Comparison of ENCODE assay signal across 9 cellular contexts in the genomic region with DNA sequence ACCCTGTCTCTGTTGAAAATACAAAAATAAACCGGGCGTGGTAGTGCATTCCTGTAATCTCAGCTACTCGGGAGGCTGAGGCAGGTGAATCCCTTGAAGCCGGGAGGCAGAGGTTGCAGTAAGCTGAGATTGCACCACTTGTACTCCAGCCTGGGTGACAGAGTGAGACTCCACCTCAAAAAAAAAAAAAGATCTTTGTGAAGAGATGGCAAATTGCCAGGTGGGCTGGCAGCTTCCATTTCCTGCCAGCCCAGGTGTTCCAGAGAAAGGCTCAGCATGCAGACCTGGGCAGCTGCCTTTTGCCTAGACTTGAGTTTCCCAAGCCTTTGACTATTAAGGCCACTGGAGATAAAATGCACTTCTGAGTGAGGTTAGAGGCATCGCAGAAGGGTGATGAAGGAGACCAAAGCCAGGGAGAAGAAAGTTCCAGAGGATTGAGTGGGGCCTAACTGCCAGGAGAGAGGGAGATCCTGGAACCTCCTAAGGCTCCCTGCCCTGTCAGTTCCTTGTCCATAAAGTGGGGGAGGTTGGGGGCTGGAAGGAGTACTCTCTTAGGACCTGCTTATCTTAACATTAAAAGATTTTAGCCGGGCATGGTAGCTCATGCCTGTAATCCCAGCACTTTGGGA. TPM values are rescaled to one million over a fixed set of nuclear protein-coding genes. Genes with fewer than 3 reads are reported as not detected.
DNase-seq lines count a peak whose midpoint lies in the region; ATAC-seq lines count a peak whose summit lies in the region.
"Had no signal": no experiment of that assay in that cellular context is flagged by ENCODE, and none has a peak within 500 bp of the region (broad histone marks: within the 10 kb centered on the region; RNA-seq: fewer than 3 reads in every experiment).

No MANE protein-coding gene starts in this region.

- H4K20me1 ChIP-seq in BLaER1: no peaks in the 10 kb centered on the region
- H4K20me1 ChIP-seq in Karpas-422 (ENCODE audit: insufficient read depth, low read depth, low read length): no peaks in the 10 kb centered on the region

- peak overlapping the region in 2 of 3 donors; percentile 21 to 75 for H3K4me3 Mint-ChIP-seq in T-cell

- H3K27ac ChIP-seq in BLaER1: peak overlapping the region; percentile 35; the same call in 1 of the 2 replicates
- H3K27ac ChIP-seq in Karpas-422 (ENCODE audit: low read length): no peak overlapping the region

- H3K9me3 ChIP-seq in BLaER1 (no peaks in the 10 kb centered on the region), Karpas-422 (ENCODE audit: low read length) (no peaks in the 10 kb centered on the region)

- H3K27ac Mint-ChIP-seq in T-cell: peak overlapping the region; percentile 89 to 92

- DNase-seq in Karpas-422: peak; percentile 79
- DNase-seq in T-cell: peak in 25 of 34 experiments; percentile 21 to 57 (median 41)
- DNase-seq in kidney tubule cell (ENCODE audit: low spot score): peak; percentile 83
- DNase-seq in GF-D8 (lab: John Stamatoyannopoulos, UW): no peak
- no peak for DNase-seq in effector CD8-positive, alpha-beta T cell (lab: John Stamatoyannopoulos, UW)
- DNase-seq: foreskin melanocyte had no signal

- H3K27me3 ChIP-seq in BLaER1 (no peaks in the 10 kb centered on the region), Karpas-422 (ENCODE audit: low read length) (no peaks in the 10 kb centered on the region)

- no peaks in the 10 kb centered on the region for H3K36me3 Mint-ChIP-seq in T-cell

- CTCF ChIA-PET in T-cell (lab: Charles Lee): interaction anchor here in 1 of 2 donors (0.5 kb wide), 1 partner anchor 175 kb away, joined by 4 read pairs; no protein-coding TSS in a partner anchor

- no peaks in the 10 kb centered on the region for H3K9me2 ChIP-seq in Karpas-422 (replicated peaks; ENCODE audit: insufficient read depth, low read length)

- POLR2A ChIA-PET in T-cell (lab: Charles Lee): interaction anchor here (0.6 to 1.0 kb wide), 4 partner anchors 10 to 197 kb away, joined by 3 to 10 read pairs (median 4); no protein-coding TSS in a partner anchor

- no peaks in the 10 kb centered on the region for H3K79me2 ChIP-seq in Karpas-422 (ENCODE audit: low read length)

- no peaks in the 10 kb centered on the region for H3K36me3 ChIP-seq in BLaER1
- H3K36me3 ChIP-seq in Karpas-422 (ENCODE audit: insufficient read depth, low read length): no peaks in the 10 kb centered on the region

- H3K9ac ChIP-seq in BLaER1 (no peak overlapping the region), Karpas-422 (ENCODE audit: low read length) (peak overlapping the region; percentile 25; the same call in 1 of the 2 replicates)

- peaks cover 47 to 55% (median 53%) of the 10 kb centered on the region in 3 donors for H3K4me1 Mint-ChIP-seq in T-cell

- no peaks in the 10 kb centered on the region for H3K9me3 Mint-ChIP-seq in T-cell

- no peaks in the 10 kb centered on the region for H3K27me3 Mint-ChIP-seq in T-cell

- H3K4me2 ChIP-seq in BLaER1: peak overlapping the region; percentile 97
- peak overlapping the region; percentile 12 for H3K4me2 ChIP-seq in Karpas-422 (ENCODE audit: low read depth, low read length, poor library complexity, severe bottlenecking)

- H3K4me3 ChIP-seq in BLaER1: no peak overlapping the region
- H3K4me3 ChIP-seq in Karpas-422 (ENCODE audit: low read length): no peak overlapping the region

- ATAC-seq in T-cell (replicated peaks in 1 of 4) (peak in 1 of 4 experiments; percentile 21), HG03354 (IDR thresholded peaks at IDR 0.05; ENCODE audit: poor library complexity, severe bottlenecking, unreplicated experiment) (no peak), HG03139 (IDR thresholded peaks at IDR 0.05; ENCODE audit: unreplicated experiment) (no peak)

- H3K4me1 ChIP-seq in BLaER1: peaks cover 97% of the 10 kb centered on the region
- H3K4me1 ChIP-seq in Karpas-422 (ENCODE audit: low read length): peaks cover 42% of the 10 kb centered on the region

- H2AFZ ChIP-seq in Karpas-422 (ENCODE audit: low read length): no peak overlapping the region

RNA-seq across cellular contexts. Expression of a gene that starts 10.0 kb away (rescaled TPM):
- total RNA-seq in Karpas-422 (2014; rRNA removed; shearing (Covaris generic); ENCODE audit: low replicate concordance): 331 and 583 TPM in 2 replicates
- 100 to 1,000 TPM in 2 of 5 donors, 10 to 100 TPM in 3; 39.9 to 326 (median 52.1) TPM for total RNA-seq in T-cell

RNA-seq across cellular contexts. Expression of a gene that starts 47.7 kb away (rescaled TPM):
- total RNA-seq in Karpas-422 (2014; rRNA removed; shearing (Covaris generic); ENCODE audit: low replicate concordance): 26.0 and 27.8 TPM in 2 replicates
- 10 to 100 TPM; 15.7 to 24.1 (median 21.7) TPM for total RNA-seq in T-cell

RNA-seq across cellular contexts. Expression of a gene that starts 47.9 kb away (rescaled TPM):
- total RNA-seq in Karpas-422 (2014; rRNA removed; shearing (Covaris generic); ENCODE audit: low replicate concordance): 90.4 and 129 TPM in 2 replicates
- total RNA-seq in T-cell: 100 to 1,000 TPM in 3 of 5 donors, 10 to 100 TPM in 2; 97.9 to 119 (median 106) TPM

Comparison
In these comparisons a context has a peak if more than half of its experiments do, and no peak if none do; other contexts are left out.
1. DNase-seq: peak in Karpas-422 (single experiment), T-cell (25 of 34) and kidney tubule cell (single experiment); none in GF-D8 (single experiment) and effector CD8-positive, alpha-beta T cell (single experiment).